In the genomic region with DNA sequence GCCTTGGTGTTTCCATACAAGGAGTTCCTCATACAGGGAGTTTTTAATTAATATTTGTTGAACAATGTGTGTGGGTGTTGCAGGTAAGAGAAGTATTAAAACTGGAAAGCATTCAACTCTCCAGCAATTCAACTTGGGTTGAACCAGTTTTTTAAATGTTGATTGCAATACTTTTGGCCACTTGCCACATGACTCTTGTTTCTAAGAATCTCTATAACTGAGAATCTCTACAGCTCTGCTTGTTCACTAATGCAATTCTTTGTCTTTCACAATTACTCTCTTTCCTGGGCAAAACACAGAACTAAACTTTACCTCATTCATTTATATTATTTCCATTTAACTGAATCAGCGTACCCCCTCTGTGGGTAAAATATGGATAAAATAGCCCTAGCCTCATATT, we compare ENCODE assay signal across 11 cellular contexts.
A peak's percentile ranks its signal among the peaks of the same experiment; 100 is the strongest.
DNase-seq lines count a peak whose midpoint lies in the region; TF ChIP-seq lines count a peak whose summit lies in the region.
"Had no signal": no experiment of that assay in that cellular context is flagged by ENCODE, and none has a peak within 500 bp of the region (broad histone marks: within the 10 kb centered on the region; RNA-seq: fewer than 3 reads in every experiment).

No MANE protein-coding gene starts in this region.

- H4K20me1 ChIP-seq in SK-N-SH (ENCODE audit: insufficient read depth) (no peaks in the 10 kb centered on the region), smooth muscle cell (ENCODE audit: low read depth) (no peaks in the 10 kb centered on the region)

- H3F3A ChIP-seq in SK-N-SH (replicated peaks; ENCODE audit: insufficient read depth) (no peaks in the 10 kb centered on the region), smooth muscle cell (ENCODE audit: low read depth) (no peaks in the 10 kb centered on the region)

- TF ChIP-seq RAD21 in SK-N-SH (IDR thresholded peaks at IDR 0.05; ENCODE audit: low read length): no peak

- H2AFZ ChIP-seq in SK-N-SH (ENCODE audit: low read depth): no peak overlapping the region
- H2AFZ ChIP-seq in smooth muscle cell (ENCODE audit: low read depth): peak overlapping the region; percentile 9

- no peaks in the 10 kb centered on the region for H3K9me2 ChIP-seq in SK-N-SH

- CTCF ChIA-PET in activated CD4-positive, alpha-beta memory T cell treated with anti-CD3 and anti-CD28 coated beads for 36 hours (lab: Charles Lee): no interaction called here
- CTCF ChIA-PET in activated CD4-positive, alpha-beta memory T cell treated with anti-CD3 and anti-CD28 coated beads, Interleukin-2, amount 10 ng/mL, durations not matched to agents 7 days and 5 days (lab: Charles Lee): no interaction called here
- CTCF ChIA-PET in SK-N-SH (lab: Yijun Ruan, JAX): no interaction called here

- peak overlapping the region in 1 of 2 experiments; percentile 65; a peak in 2 of 4 replicates for H3K27ac ChIP-seq in SK-N-SH (ENCODE audit: low read depth in 2 of 2, low read length in 1 of 2)
- no peak overlapping the region for H3K27ac ChIP-seq in smooth muscle cell (ENCODE audit: low read depth)
- H3K27ac ChIP-seq in suprapubic skin: no peak overlapping the region

- H3K4me1 Mint-ChIP-seq in activated CD4-positive, alpha-beta memory T cell treated with anti-CD3 and anti-CD28 coated beads for 36 hours (ENCODE audit: low read depth): peaks cover 23% of the 10 kb centered on the region
- peaks cover 15% of the 10 kb centered on the region for H3K4me1 Mint-ChIP-seq in activated CD4-positive, alpha-beta memory T cell treated with anti-CD3 and anti-CD28 coated beads, Interleukin-2, amount 10 ng/mL, durations not matched to agents 7 days and 5 days

- POLR2A ChIA-PET in activated CD4-positive, alpha-beta memory T cell treated with anti-CD3 and anti-CD28 coated beads for 36 hours (lab: Charles Lee): no interaction called here
- POLR2A ChIA-PET in activated CD4-positive, alpha-beta memory T cell treated with anti-CD3 and anti-CD28 coated beads, Interleukin-2, amount 10 ng/mL, durations not matched to agents 7 days and 5 days (lab: Charles Lee): no interaction called here
- POLR2A ChIA-PET in SK-N-SH (lab: Yijun Ruan, JAX): no interaction called here

- H3K4me3 Mint-ChIP-seq in activated CD4-positive, alpha-beta memory T cell treated with anti-CD3 and anti-CD28 coated beads for 36 hours: no peak overlapping the region
- H3K4me3 Mint-ChIP-seq in activated CD4-positive, alpha-beta memory T cell treated with anti-CD3 and anti-CD28 coated beads, Interleukin-2, amount 10 ng/mL, durations not matched to agents 7 days and 5 days: no peak overlapping the region

- H3K79me2 ChIP-seq in SK-N-SH (ENCODE audit: insufficient read depth): no peaks in the 10 kb centered on the region
- H3K79me2 ChIP-seq in smooth muscle cell (ENCODE audit: low read depth): no peaks in the 10 kb centered on the region

- TF ChIP-seq CTCF in SK-N-SH (IDR thresholded peaks at IDR 0.05) (no peak), fibroblast of mammary gland (conservative IDR thresholded peaks at IDR 0.05; ENCODE audit: control insufficient read depth, insufficient read depth, low read depth, low read length) (no peak), smooth muscle cell (IDR thresholded peaks at IDR 0.05; ENCODE audit: borderline replicate concordance, insufficient read depth, poor library complexity, severe bottlenecking) (no peak), suprapubic skin (IDR thresholded peaks at IDR 0.05) (no peak)

- H3K9ac ChIP-seq in SK-N-SH (no peak overlapping the region), smooth muscle cell (ENCODE audit: low read depth) (no peak overlapping the region)

- intact Hi-C loops in activated CD4-positive, alpha-beta memory T cell treated with anti-CD3 and anti-CD28 coated beads for 36 hours (cut with micrococcal nuclease): no loop called here

- peaks cover 41% of the 10 kb centered on the region for H3K36me3 Mint-ChIP-seq in activated CD4-positive, alpha-beta memory T cell treated with anti-CD3 and anti-CD28 coated beads for 36 hours
- H3K36me3 Mint-ChIP-seq in activated CD4-positive, alpha-beta memory T cell treated with anti-CD3 and anti-CD28 coated beads, Interleukin-2, amount 10 ng/mL, durations not matched to agents 7 days and 5 days (ENCODE audit: low read depth): peaks cover 56% of the 10 kb centered on the region

- H3K9me3 Mint-ChIP-seq in activated CD4-positive, alpha-beta memory T cell treated with anti-CD3 and anti-CD28 coated beads for 36 hours: no peaks in the 10 kb centered on the region
- no peaks in the 10 kb centered on the region for H3K9me3 Mint-ChIP-seq in activated CD4-positive, alpha-beta memory T cell treated with anti-CD3 and anti-CD28 coated beads, Interleukin-2, amount 10 ng/mL, durations not matched to agents 7 days and 5 days

- no peaks in the 10 kb centered on the region for H3K36me3 ChIP-seq in SK-N-SH (replicated peaks in 1 of 2; ENCODE audit: control insufficient read depth in 1 of 2, insufficient read depth in 2 of 2, low read length in 1 of 2)
- no peaks in the 10 kb centered on the region for H3K36me3 ChIP-seq in smooth muscle cell (ENCODE audit: low read depth)
- no peaks in the 10 kb centered on the region for H3K36me3 ChIP-seq in suprapubic skin

- H3K4me1 ChIP-seq in SK-N-SH (ENCODE audit: control insufficient read depth in 1 of 2, insufficient read depth in 2 of 2, low read depth in 1 of 2, low read length in 1 of 2): peaks cover 0 to 7% of the 10 kb centered on the region in 2 experiments; a peak in 2 of 4 replicates
- H3K4me1 ChIP-seq in smooth muscle cell (ENCODE audit: low read depth): no peaks in the 10 kb centered on the region
- H3K4me1 ChIP-seq in suprapubic skin: peaks cover 17% of the 10 kb centered on the region

- peak overlapping the region; percentile 9 for H3K27ac Mint-ChIP-seq in activated CD4-positive, alpha-beta memory T cell treated with anti-CD3 and anti-CD28 coated beads for 36 hours
- no peak overlapping the region for H3K27ac Mint-ChIP-seq in activated CD4-positive, alpha-beta memory T cell treated with anti-CD3 and anti-CD28 coated beads, Interleukin-2, amount 10 ng/mL, durations not matched to agents 7 days and 5 days

- no peaks in the 10 kb centered on the region for H3K27me3 Mint-ChIP-seq in activated CD4-positive, alpha-beta memory T cell treated with anti-CD3 and anti-CD28 coated beads for 36 hours
- H3K27me3 Mint-ChIP-seq in activated CD4-positive, alpha-beta memory T cell treated with anti-CD3 and anti-CD28 coated beads, Interleukin-2, amount 10 ng/mL, durations not matched to agents 7 days and 5 days: no peaks in the 10 kb centered on the region

- TF ChIP-seq POLR2A in suprapubic skin (IDR thresholded peaks at IDR 0.05): no peak

- H3K9me3 ChIP-seq in SK-N-SH: no peaks in the 10 kb centered on the region
- H3K9me3 ChIP-seq in smooth muscle cell (replicated peaks; ENCODE audit: low read depth): no peaks in the 10 kb centered on the region
- H3K9me3 ChIP-seq in suprapubic skin: no peaks in the 10 kb centered on the region

- no peak for DNase-seq in activated CD4-positive, alpha-beta memory T cell treated with anti-CD3 and anti-CD28 coated beads for 36 hours
- no peak for DNase-seq in activated CD4-positive, alpha-beta memory T cell treated with anti-CD3 and anti-CD28 coated beads, Interleukin-2, amount 10 ng/mL, durations not matched to agents 7 days and 5 days
- DNase-seq in SK-N-SH: no peak
- DNase-seq in fibroblast of mammary gland (ENCODE audit: low read depth): peak; percentile 78
- DNase-seq in smooth muscle cell (lab: John Stamatoyannopoulos, UW; ENCODE audit: unreplicated experiment): no peak
- no peak for DNase-seq in SK-N-DZ (ENCODE audit: low spot score)
- DNase-seq in suprapubic skin (ENCODE audit: low spot score in 2 of 2): no peak
- no peak for DNase-seq in DMS53 treated with DMSO at 0.1 percent for 48 hours (lab: John Stamatoyannopoulos, UW; ENCODE audit: unreplicated experiment)
- DNase-seq: anterior cingulate cortex, KBM-7 had no signal

- 72% methylated on average over 1 of the region's 1 CpG for WGBS in SK-N-SH (ENCODE audit: low lambda C conversion rate)
- WGBS in smooth muscle cell (ENCODE audit: low lambda C conversion rate): 97% methylated on average over 1 of the region's 1 CpG
- 40% methylated on average over 1 of the region's 1 CpG for WGBS in suprapubic skin

- TF ChIP-seq EP300 in SK-N-SH (IDR thresholded peaks at IDR 0.05; ENCODE audit: borderline replicate concordance in 1 of 2, low read depth in 1 of 2, low read length in 1 of 2) (no peak), suprapubic skin (IDR thresholded peaks at IDR 0.05) (no peak)

- H3K4me2 ChIP-seq in SK-N-SH (no peak overlapping the region), smooth muscle cell (no peak overlapping the region)

- H3K4me3 ChIP-seq in SK-N-SH (ENCODE audit: low read depth in 2 of 2, low read length in 1 of 2) (no peak overlapping the region), fibroblast of mammary gland (ENCODE audit: control insufficient read depth, low read depth, low read length) (no peak overlapping the region), smooth muscle cell (no peak overlapping the region), suprapubic skin (no peak overlapping the region)
- H3K4me3 ChIP-seq: skin epidermis had no signal

- H3K27me3 ChIP-seq in SK-N-SH (ENCODE audit: insufficient read depth) (no peaks in the 10 kb centered on the region), smooth muscle cell (ENCODE audit: low read depth) (no peaks in the 10 kb centered on the region), suprapubic skin (no peaks in the 10 kb centered on the region)

TF ChIP-seq in SK-N-SH, 30 proteins besides CTCF, POLR2A, EP300 and RAD21:
- no peak for TF ChIP-seq SMC3 (IDR thresholded peaks at IDR 0.05; ENCODE audit: low read depth, low read length)
- peak; percentile 26; the same call in 1 of the 2 replicates for TF ChIP-seq NFIC (IDR thresholded peaks at IDR 0.05; ENCODE audit: borderline replicate concordance)
- TF ChIP-seq EZH2phosphoT487 (IDR thresholded peaks at IDR 0.05; ENCODE audit: borderline replicate concordance, low read depth): no peak
- TF ChIP-seq TEAD4 (IDR thresholded peaks at IDR 0.05; ENCODE audit: borderline replicate concordance, insufficient read depth): no peak
